ENCODE assay signal across 8 cellular contexts in the genomic region with DNA sequence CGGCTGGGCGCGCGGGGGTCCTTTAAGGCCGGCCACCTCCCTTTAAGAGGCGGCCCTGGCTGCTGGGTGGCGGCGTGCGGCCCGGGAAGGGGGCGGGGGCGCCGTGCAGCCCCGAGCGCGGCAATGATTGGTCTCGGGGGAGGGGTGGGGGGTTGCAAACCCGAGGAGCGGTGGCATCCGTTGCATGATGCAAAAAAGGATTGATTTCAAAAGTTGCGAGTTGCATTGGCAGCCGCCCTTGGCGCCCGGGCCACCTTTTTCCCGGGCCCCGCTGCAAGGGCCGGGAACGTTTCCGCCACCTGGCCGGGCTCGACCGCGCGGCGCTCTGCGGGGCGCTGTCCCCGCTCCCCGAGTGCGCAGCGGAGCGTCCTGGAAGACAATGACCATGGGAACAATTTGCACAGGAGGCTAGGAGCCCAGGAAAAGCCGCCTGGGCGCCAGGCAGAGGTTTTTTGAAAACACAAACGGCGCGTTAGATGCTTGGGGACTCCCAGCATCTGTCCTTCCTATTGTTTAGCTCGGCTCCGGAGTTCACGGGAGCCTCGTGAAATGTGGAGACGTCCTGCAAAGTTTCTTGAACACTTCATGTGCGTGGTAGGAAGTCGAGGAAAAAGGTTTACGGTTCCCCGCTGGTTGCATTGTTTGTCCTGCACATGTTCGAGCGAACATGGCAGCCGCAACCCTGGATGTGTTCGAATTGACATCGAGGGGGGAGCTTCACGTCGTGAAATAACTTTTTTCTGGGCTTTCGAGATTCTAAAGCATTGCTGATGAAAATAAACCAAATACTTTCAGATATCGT. TPM values are rescaled to one million over a fixed set of nuclear protein-coding genes. Genes with fewer than 3 reads are reported as not detected.
DNase-seq lines count a peak whose midpoint lies in the region; ATAC-seq and TF ChIP-seq lines count a peak whose summit lies in the region.

A gene with protein sequence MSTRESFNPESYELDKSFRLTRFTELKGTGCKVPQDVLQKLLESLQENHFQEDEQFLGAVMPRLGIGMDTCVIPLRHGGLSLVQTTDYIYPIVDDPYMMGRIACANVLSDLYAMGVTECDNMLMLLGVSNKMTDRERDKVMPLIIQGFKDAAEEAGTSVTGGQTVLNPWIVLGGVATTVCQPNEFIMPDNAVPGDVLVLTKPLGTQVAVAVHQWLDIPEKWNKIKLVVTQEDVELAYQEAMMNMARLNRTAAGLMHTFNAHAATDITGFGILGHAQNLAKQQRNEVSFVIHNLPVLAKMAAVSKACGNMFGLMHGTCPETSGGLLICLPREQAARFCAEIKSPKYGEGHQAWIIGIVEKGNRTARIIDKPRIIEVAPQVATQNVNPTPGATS (minus strand): TSS at position 78 of the 802 bp plus-strand sequence. CDS start 3,343 bp downstream, outside the sequence.

- peaks cover 58% of the 10 kb centered on the region for H3K4me1 Mint-ChIP-seq in activated naive CD4-positive, alpha-beta T cell treated with anti-CD3 and anti-CD28 coated beads, Interleukin-2, amount 50 U/mL, for 24 hours

- H3K9me3 Mint-ChIP-seq in activated naive CD4-positive, alpha-beta T cell treated with anti-CD3 and anti-CD28 coated beads, Interleukin-2, amount 50 U/mL, for 24 hours = no peaks in the 10 kb centered on the region

- H3K27me3 ChIP-seq in DND-41 (ENCODE audit: insufficient read depth, low read length, poor library complexity) = no peaks in the 10 kb centered on the region
- H3K27me3 ChIP-seq in osteoblast (ENCODE audit: insufficient read depth, low read length) = peaks cover 31% of the 10 kb centered on the region
- peaks cover 7% of the 10 kb centered on the region for H3K27me3 ChIP-seq in thoracic aorta (replicated peaks; ENCODE audit: insufficient read depth)

- H2AFZ ChIP-seq in DND-41 (ENCODE audit: low read depth, low read length) = peak within 1 kb of the TSS; percentile 56
- peak within 1 kb of the TSS; percentile 87 for H2AFZ ChIP-seq in osteoblast (ENCODE audit: low read length)

- H3K9ac ChIP-seq in DND-41 (ENCODE audit: low read depth, low read length) = peak within 1 kb of the TSS; percentile 98

- peaks cover 44% of the 10 kb centered on the region for H3K4me1 ChIP-seq in DND-41 (ENCODE audit: insufficient read depth, low read length)
- peaks cover 31% of the 10 kb centered on the region for H3K4me1 ChIP-seq in osteoblast (ENCODE audit: insufficient read depth, low read length)
- peaks cover 14 to 26% of the 10 kb centered on the region in 2 donors for H3K4me1 ChIP-seq in thoracic aorta (ENCODE audit: control insufficient read depth in 1 of 2, low read depth in 2 of 2)

- peak; percentile 16 for TF ChIP-seq CTCF in DND-41 (IDR thresholded peaks at IDR 0.05; ENCODE audit: borderline replicate concordance, extremely low read depth, low read length, poor library complexity, severe bottlenecking)
- TF ChIP-seq CTCF in osteoblast (IDR thresholded peaks at IDR 0.05; ENCODE audit: extremely low read depth, low read depth, low read length) = no peak
- no peak for TF ChIP-seq CTCF in thoracic aorta (IDR thresholded peaks at IDR 0.05)

- no peaks in the 10 kb centered on the region for H3K9me3 ChIP-seq in DND-41 (ENCODE audit: insufficient read depth, low read length, severe bottlenecking)
- no peaks in the 10 kb centered on the region for H3K9me3 ChIP-seq in osteoblast (ENCODE audit: low read depth, low read length)
- no peaks in the 10 kb centered on the region for H3K9me3 ChIP-seq in thoracic aorta

- H3K27ac ChIP-seq in DND-41 (ENCODE audit: low read length) (peak within 1 kb of the TSS; percentile 98), osteoblast (ENCODE audit: low read depth, low read length) (peak within 1 kb of the TSS; percentile 82), thoracic aorta (peak within 1 kb of the TSS; percentile 92 to 93)

- ATAC-seq in DND-41 (ENCODE audit: insufficient read depth, low read depth) (peak; percentile 77), GM21529 (IDR thresholded peaks at IDR 0.05; ENCODE audit: unreplicated experiment) (peak; percentile 49), SK-N-SH treated with all-trans-retinoic acid at 6 μM for 48 hours (peak; percentile 82), thoracic aorta (ENCODE audit: insufficient number of reproducible peaks, low FRiP score, low read depth) (peak; percentile 18)

- H3K4me3 Mint-ChIP-seq in activated naive CD4-positive, alpha-beta T cell treated with anti-CD3 and anti-CD28 coated beads, Interleukin-2, amount 50 U/mL, for 24 hours = peak within 1 kb of the TSS; percentile 95

- H3K36me3 ChIP-seq in DND-41 (ENCODE audit: insufficient read depth, low read length) = peaks cover 17% of the 10 kb centered on the region
- H3K36me3 ChIP-seq in osteoblast (ENCODE audit: insufficient read depth, low read length) = peaks cover 3% of the 10 kb centered on the region
- no peaks in the 10 kb centered on the region for H3K36me3 ChIP-seq in thoracic aorta

- DNase-seq in DND-41 = peak; percentile 93
- peak; percentile 72 for DNase-seq in KG1 (lab: John Stamatoyannopoulos, UW)
- peak; percentile 85 for DNase-seq in glomerular visceral epithelial cell (ENCODE audit: extremely low spot score)
- peak; percentile 96 for DNase-seq in osteoblast (ENCODE audit: insufficient read length, low spot score, missing footprints)
- peak; percentile 12 for DNase-seq in thoracic aorta (ENCODE audit: low spot score)

- H3K36me3 Mint-ChIP-seq in activated naive CD4-positive, alpha-beta T cell treated with anti-CD3 and anti-CD28 coated beads, Interleukin-2, amount 50 U/mL, for 24 hours = peaks cover 2% of the 10 kb centered on the region

- H3K27ac Mint-ChIP-seq in activated naive CD4-positive, alpha-beta T cell treated with anti-CD3 and anti-CD28 coated beads, Interleukin-2, amount 50 U/mL, for 24 hours = peak within 1 kb of the TSS; percentile 97

- H3K4me3 ChIP-seq in DND-41 (ENCODE audit: low read depth in 1 of 2, low read length in 2 of 2) = peak within 1 kb of the TSS; percentile 73 to 93
- peak within 1 kb of the TSS; percentile 83 for H3K4me3 ChIP-seq in osteoblast (ENCODE audit: insufficient read depth, low read length)
- H3K4me3 ChIP-seq in thoracic aorta = peak within 1 kb of the TSS; percentile 96

- H3K4me2 ChIP-seq in DND-41 (ENCODE audit: insufficient read depth, low read length) = peak within 1 kb of the TSS; percentile 68
- peak within 1 kb of the TSS; percentile 97 for H3K4me2 ChIP-seq in osteoblast (ENCODE audit: insufficient read depth, low read length)

- no peaks in the 10 kb centered on the region for H3K27me3 Mint-ChIP-seq in activated naive CD4-positive, alpha-beta T cell treated with anti-CD3 and anti-CD28 coated beads, Interleukin-2, amount 50 U/mL, for 24 hours

- H4K20me1 ChIP-seq in DND-41 (ENCODE audit: insufficient read depth, low read length) = peaks cover 6% of the 10 kb centered on the region; the same call in 1 of the 2 replicates
- peaks cover 5% of the 10 kb centered on the region for H4K20me1 ChIP-seq in osteoblast (ENCODE audit: insufficient read depth, low read length)

- peaks cover 54% of the 10 kb centered on the region for H3K79me2 ChIP-seq in DND-41 (ENCODE audit: insufficient read depth, low read length)
- H3K79me2 ChIP-seq in osteoblast (ENCODE audit: insufficient read depth, low read length) = peaks cover 33% of the 10 kb centered on the region

TF ChIP-seq in SK-N-SH treated with all-trans-retinoic acid at 6 μM for 48 hours, 23 proteins besides CTCF, POLR2A, EP300 and RAD21:
- TF ChIP-seq, protein P1, sequence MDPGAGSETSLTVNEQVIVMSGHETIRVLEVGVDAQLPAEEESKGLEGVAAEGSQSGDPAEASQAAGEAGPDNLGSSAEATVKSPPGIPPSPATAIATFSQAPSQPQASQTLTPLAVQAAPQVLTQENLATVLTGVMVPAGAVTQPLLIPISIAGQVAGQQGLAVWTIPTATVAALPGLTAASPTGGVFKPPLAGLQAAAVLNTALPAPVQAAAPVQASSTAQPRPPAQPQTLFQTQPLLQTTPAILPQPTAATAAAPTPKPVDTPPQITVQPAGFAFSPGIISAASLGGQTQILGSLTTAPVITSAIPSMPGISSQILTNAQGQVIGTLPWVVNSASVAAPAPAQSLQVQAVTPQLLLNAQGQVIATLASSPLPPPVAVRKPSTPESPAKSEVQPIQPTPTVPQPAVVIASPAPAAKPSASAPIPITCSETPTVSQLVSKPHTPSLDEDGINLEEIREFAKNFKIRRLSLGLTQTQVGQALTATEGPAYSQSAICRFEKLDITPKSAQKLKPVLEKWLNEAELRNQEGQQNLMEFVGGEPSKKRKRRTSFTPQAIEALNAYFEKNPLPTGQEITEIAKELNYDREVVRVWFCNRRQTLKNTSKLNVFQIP (CRISPR knock-in tag; IDR thresholded peaks at IDR 0.05; ENCODE audit: borderline replicate concordance, low read depth) = no peak
- TF ChIP-seq ESRRG (CRISPR knock-in tag; IDR thresholded peaks at IDR 0.05) (no peak), PPARA (CRISPR knock-in tag; IDR thresholded peaks at IDR 0.05; ENCODE audit: borderline replicate concordance) (no peak), GLIS3 (CRISPR knock-in tag; IDR thresholded peaks at IDR 0.05) (no peak), ISL1 (CRISPR knock-in tag; IDR thresholded peaks at IDR 0.05) (no peak), SNAI2 (CRISPR knock-in tag; IDR thresholded peaks at IDR 0.05) (no peak), RARB (CRISPR knock-in tag; IDR thresholded peaks at IDR 0.05) (no peak), BACH2 (CRISPR knock-in tag; IDR thresholded peaks at IDR 0.05; ENCODE audit: borderline replicate concordance) (no peak), ZNF8 (CRISPR knock-in tag; IDR thresholded peaks at IDR 0.05) (no peak), CSDC2 (CRISPR knock-in tag; IDR thresholded peaks at IDR 0.05) (no peak), ZC3H10 (CRISPR knock-in tag; IDR thresholded peaks at IDR 0.05) (no peak)

RNA-seq across cellular contexts. Expression of the gene that starts here (rescaled TPM):
- 31.1 and 37.4 TPM in 2 replicates for total RNA-seq in osteoblast
- total RNA-seq in thoracic aorta = 10 to 100 TPM; 24.8 to 68.6 TPM

Comparison
In these comparisons a context has a peak if more than half of its experiments do, and no peak if none do; other contexts are left out.
1. Peak in every context shown above with its lines: DNase-seq, ATAC-seq, H3K4me3 ChIP-seq and H3K27ac ChIP-seq.
2. ATAC-seq: peak in every context shown above with its lines; median percentile 82 in SK-N-SH treated with all-trans-retinoic acid at 6 μM for 48 hours; 77 in DND-41; 49 in GM21529; 18 in thoracic aorta.
3. DNase-seq: peak in every context shown above with its lines; median percentile 96 in osteoblast; 93 in DND-41; 85 in glomerular visceral epithelial cell; 72 in KG1; 12 in thoracic aorta.